Comparison of ENCODE assay signal across 9 cellular contexts in the genomic region with DNA sequence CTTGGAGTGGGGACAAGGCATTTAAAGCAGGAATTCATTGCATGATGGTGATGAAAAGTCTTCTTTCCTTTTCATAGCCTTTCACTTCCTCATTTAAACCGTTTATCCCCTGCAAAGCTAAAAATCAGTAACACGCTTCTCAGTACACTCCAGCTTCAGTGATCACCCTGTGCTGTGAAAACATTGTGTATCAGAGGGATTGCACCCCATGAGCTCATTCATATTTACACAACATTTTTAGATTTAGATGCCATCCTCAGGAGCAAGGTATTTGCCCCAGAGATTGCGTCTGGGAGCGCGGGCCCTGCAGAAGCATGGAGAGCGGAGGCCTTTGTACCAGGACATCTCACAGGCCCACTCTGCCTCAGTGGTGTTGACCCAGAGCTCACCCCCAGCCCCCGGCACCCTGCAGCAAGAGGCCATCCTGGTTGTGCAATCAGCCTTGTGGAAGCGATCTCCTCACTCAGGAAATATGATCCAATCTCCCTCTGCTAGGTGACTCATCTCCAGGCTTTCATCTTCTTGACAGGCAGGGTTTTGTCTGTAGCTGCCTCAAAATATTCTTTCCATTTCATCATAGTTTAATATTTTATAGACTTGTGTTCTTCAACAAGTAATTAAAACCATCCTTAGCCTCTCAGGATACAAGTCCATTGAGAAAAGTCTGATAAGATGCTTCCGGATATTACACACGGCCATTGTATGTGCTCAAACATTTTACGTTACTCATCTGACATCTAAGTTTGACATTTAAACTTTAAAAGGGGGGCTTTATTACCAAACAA. TPM values are rescaled to one million over a fixed set of nuclear protein-coding genes. Genes with fewer than 3 reads are reported as not detected.
A peak's percentile ranks its signal among the peaks of the same experiment; 100 is the strongest.
DNase-seq lines count a peak whose midpoint lies in the region; ATAC-seq and TF ChIP-seq lines count a peak whose summit lies in the region.
"Had no signal": no experiment of that assay in that cellular context is flagged by ENCODE, and none has a peak within 500 bp of the region (broad histone marks: within the 10 kb centered on the region; RNA-seq: fewer than 3 reads in every experiment).

No MANE protein-coding gene starts in this region.

- CTCF ChIA-PET in activated CD4-positive, alpha-beta memory T cell treated with anti-CD3 and anti-CD28 coated beads, Interleukin-2, amount 10 ng/mL, durations not matched to agents 7 days and 5 days (lab: Charles Lee), result no interaction called here

- H3K4me3 Mint-ChIP-seq in activated CD4-positive, alpha-beta memory T cell treated with anti-CD3 and anti-CD28 coated beads, Interleukin-2, amount 10 ng/mL, durations not matched to agents 7 days and 5 days, result no peak overlapping the region
- H3K4me3 Mint-ChIP-seq: activated B cell treated with CpG ODN at 0.5 μM for 24 hours had no signal

- no peak overlapping the region for H3K4me3 ChIP-seq in WERI-Rb-1 (ENCODE audit: low read depth, low read length)

- H3K9me3 ChIP-seq in WERI-Rb-1 (ENCODE audit: severe bottlenecking), result no peaks in the 10 kb centered on the region

- H3K9me3 Mint-ChIP-seq in activated naive CD4-positive, alpha-beta T cell treated with anti-CD3 and anti-CD28 coated beads, Interleukin-2, amount 50 U/mL, for 72 hours, result no peaks in the 10 kb centered on the region
- no peaks in the 10 kb centered on the region for H3K9me3 Mint-ChIP-seq in activated CD4-positive, alpha-beta memory T cell treated with anti-CD3 and anti-CD28 coated beads, Interleukin-2, amount 10 ng/mL, durations not matched to agents 7 days and 5 days
- H3K9me3 Mint-ChIP-seq: activated B cell treated with CpG ODN at 0.5 μM for 24 hours had no signal

- POLR2A ChIA-PET in activated CD4-positive, alpha-beta memory T cell treated with anti-CD3 and anti-CD28 coated beads, Interleukin-2, amount 10 ng/mL, durations not matched to agents 7 days and 5 days (lab: Charles Lee), result no interaction called here

- no peaks in the 10 kb centered on the region for H3K4me1 Mint-ChIP-seq in activated CD4-positive, alpha-beta memory T cell treated with anti-CD3 and anti-CD28 coated beads, Interleukin-2, amount 10 ng/mL, durations not matched to agents 7 days and 5 days
- H3K4me1 Mint-ChIP-seq: activated B cell treated with CpG ODN at 0.5 μM for 24 hours had no signal

- H3K27ac ChIP-seq in WERI-Rb-1, result no peak overlapping the region

- H3K36me3 ChIP-seq in WERI-Rb-1, result no peaks in the 10 kb centered on the region

- H3K27ac Mint-ChIP-seq in activated naive CD4-positive, alpha-beta T cell treated with anti-CD3 and anti-CD28 coated beads, Interleukin-2, amount 50 U/mL, for 72 hours, result no peak overlapping the region
- no peak overlapping the region for H3K27ac Mint-ChIP-seq in activated CD4-positive, alpha-beta memory T cell treated with anti-CD3 and anti-CD28 coated beads, Interleukin-2, amount 10 ng/mL, durations not matched to agents 7 days and 5 days
- H3K27ac Mint-ChIP-seq: activated B cell treated with CpG ODN at 0.5 μM for 24 hours had no signal

- peak; percentile 66 for ATAC-seq in esophagus mucosa
- ATAC-seq in activated naive CD4-positive, alpha-beta T cell treated with anti-CD3 and anti-CD28 coated beads, Interleukin-2, amount 50 U/mL, for 72 hours, result no peak

- no peaks in the 10 kb centered on the region for H3K27me3 Mint-ChIP-seq in activated CD4-positive, alpha-beta memory T cell treated with anti-CD3 and anti-CD28 coated beads, Interleukin-2, amount 10 ng/mL, durations not matched to agents 7 days and 5 days
- H3K27me3 Mint-ChIP-seq: activated B cell treated with CpG ODN at 0.5 μM for 24 hours had no signal

- DNase-seq in EL (peak; percentile 97), NOMO-1 treated with dmso at 0.1 percent for 144 hours (lab: John Stamatoyannopoulos, UW; ENCODE audit: unreplicated experiment) (peak; percentile 82), renal cortical epithelial cell (ENCODE audit: low read depth) (peak; percentile 94), WERI-Rb-1 (no peak)
- no peak for DNase-seq in activated CD8-positive, alpha-beta memory T cell treated with anti-CD3 and anti-CD28 coated beads, Interleukin-2, amount 50 U/mL, for 48 hours
- no peak for DNase-seq in activated naive CD4-positive, alpha-beta T cell treated with anti-CD3 and anti-CD28 coated beads, Interleukin-2, amount 50 U/mL, for 72 hours (ENCODE audit: low spot score in 2 of 2)
- no peak for DNase-seq in activated CD4-positive, alpha-beta memory T cell treated with anti-CD3 and anti-CD28 coated beads, Interleukin-2, amount 10 ng/mL, durations not matched to agents 7 days and 5 days
- DNase-seq: activated B cell treated with CpG ODN at 0.5 μM for 24 hours had no signal

- no peak for TF ChIP-seq CTCF in WERI-Rb-1 (IDR thresholded peaks at IDR 0.05; ENCODE audit: low read depth, low read length)

- H3K27me3 ChIP-seq in WERI-Rb-1 (ENCODE audit: insufficient read depth, low read depth, severe bottlenecking), result no peaks in the 10 kb centered on the region

- no peaks in the 10 kb centered on the region for H3K36me3 Mint-ChIP-seq in activated naive CD4-positive, alpha-beta T cell treated with anti-CD3 and anti-CD28 coated beads, Interleukin-2, amount 50 U/mL, for 72 hours
- H3K36me3 Mint-ChIP-seq in activated CD4-positive, alpha-beta memory T cell treated with anti-CD3 and anti-CD28 coated beads, Interleukin-2, amount 10 ng/mL, durations not matched to agents 7 days and 5 days (ENCODE audit: low read depth), result no peaks in the 10 kb centered on the region

RNA-seq across cellular contexts. Expression of gene THBS2, which starts 38.9 kb away (rescaled TPM):
- total RNA-seq in esophagus mucosa (50.0 TPM), renal cortical epithelial cell (6.5 and 23.6 TPM in 2 replicates)
- not detected for total RNA-seq in activated naive CD4-positive, alpha-beta T cell treated with anti-CD3 and anti-CD28 coated beads, Interleukin-2, amount 50 U/mL, for 72 hours
- total RNA-seq in activated CD4-positive, alpha-beta memory T cell treated with anti-CD3 and anti-CD28 coated beads, Interleukin-2, amount 10 ng/mL, durations not matched to agents 7 days and 5 days, result not detected
- total RNA-seq: activated B cell treated with CpG ODN at 0.5 μM for 24 hours had no signal

Comparison
In these comparisons a context has a peak if more than half of its experiments do, and no peak if none do; other contexts are left out.
1. DNase-seq: peak in EL (single experiment), NOMO-1 treated with dmso at 0.1 percent for 144 hours (single experiment) and renal cortical epithelial cell (single experiment); none in WERI-Rb-1 (single experiment), activated CD8-positive, alpha-beta memory T cell treated with anti-CD3 and anti-CD28 coated beads, Interleukin-2, amount 50 U/mL, for 48 hours (single experiment), activated naive CD4-positive, alpha-beta T cell treated with anti-CD3 and anti-CD28 coated beads, Interleukin-2, amount 50 U/mL, for 72 hours (0 of 2) and activated CD4-positive, alpha-beta memory T cell treated with anti-CD3 and anti-CD28 coated beads, Interleukin-2, amount 10 ng/mL, durations not matched to agents 7 days and 5 days (single experiment).